Comparison of ENCODE assay signal across 10 cellular contexts in genomic region chr10:97895084-97895483, GRCh38. TPM values are rescaled to one million over a fixed set of nuclear protein-coding genes. Genes with fewer than 3 reads are reported as not detected.
"Had no signal": no experiment of that assay in that cellular context is flagged by ENCODE, and none has a peak within 500 bp of the region (broad histone marks: within the 10 kb centered on the region; RNA-seq: fewer than 3 reads in every experiment).

No MANE protein-coding gene starts in this region.

- H2AFZ ChIP-seq: GM23338 had no signal

- ATAC-seq: GM23338, HepG2 had no signal

- H3K27ac ChIP-seq: HL-60 had no signal

- H3K4me2 ChIP-seq: GM23338 had no signal

- FAIRE-seq: H1, H54, HepG2, HTR-8/SVneo had no signal

- DNase-seq: H9, HCEC 1CT, KBM-7 had no signal

- H3K4me3 ChIP-seq: GM23338 had no signal

RNA-seq across cellular contexts. Expression of gene GOLGA7B, which starts 45.4 kb away (rescaled TPM):
- total RNA-seq: HepG2 had no signal
- polyA plus RNA-seq: HepG2, IgD-negative memory B cell had no signal
